In genomic region chr6:34696739-34697543, GRCh38 we compare ENCODE assay signal across 1 cellular context.
TF ChIP-seq lines count a peak whose summit lies in the region.

TSS of gene ILRUN (minus strand) at chr6:34696767. CDS start at chr6:34696603, 164 bp downstream.

TF ChIP-seq in HEK293, 187 proteins besides CTCF, POLR2A, EP300 and RAD21 (continued from another document and continues in another):
- no peak for TF ChIP-seq ZNF449 (tag by site-specific recombination; IDR thresholded peaks at IDR 0.05)
- TF ChIP-seq ZNF596 (tag by site-specific recombination; IDR thresholded peaks at IDR 0.05): peak; percentile 50; the same call in 1 of the 2 replicates
- TF ChIP-seq KLF9 (tag by site-specific recombination; IDR thresholded peaks at IDR 0.05; ENCODE audit: low read depth): peak; percentile 71
- no peak for TF ChIP-seq ZNF560 (tag by site-specific recombination; IDR thresholded peaks at IDR 0.05; ENCODE audit: borderline replicate concordance)
- peak; percentile 72; the same call in 1 of the 2 replicates for TF ChIP-seq ZNF398 (tag by site-specific recombination; IDR thresholded peaks at IDR 0.05)
- TF ChIP-seq ZNF155 (tag by site-specific recombination; IDR thresholded peaks at IDR 0.05): no peak
- no peak for TF ChIP-seq ZNF391 (tag by site-specific recombination; IDR thresholded peaks at IDR 0.05; ENCODE audit: borderline replicate concordance, low read depth)
- no peak for TF ChIP-seq GLI2 (tag by site-specific recombination; IDR thresholded peaks at IDR 0.05; ENCODE audit: borderline replicate concordance, low read depth)
- no peak for TF ChIP-seq ZNF701 (tag by site-specific recombination; IDR thresholded peaks at IDR 0.05)
- TF ChIP-seq ZNF132 (tag by site-specific recombination; IDR thresholded peaks at IDR 0.05; ENCODE audit: borderline replicate concordance): no peak
- peak; percentile 86 for TF ChIP-seq ZFHX2 (tag by site-specific recombination; conservative IDR thresholded peaks at IDR 0.05)
- TF ChIP-seq SP2 (tag by site-specific recombination; IDR thresholded peaks at IDR 0.05): peak; percentile 84
- no peak for TF ChIP-seq HIC1 (tag by site-specific recombination; IDR thresholded peaks at IDR 0.05)
- peak; percentile 86 for TF ChIP-seq KLF1 (tag by site-specific recombination; IDR thresholded peaks at IDR 0.05)
- TF ChIP-seq ZNF148 (tag by site-specific recombination; IDR thresholded peaks at IDR 0.05; ENCODE audit: borderline replicate concordance): no peak
- no peak for TF ChIP-seq ZNF555 (tag by site-specific recombination; conservative IDR thresholded peaks at IDR 0.05)
- TF ChIP-seq ZNF785 (tag by site-specific recombination; IDR thresholded peaks at IDR 0.05): peak; percentile 19; the same call in 1 of the 2 replicates
- TF ChIP-seq ZBTB6 (tag by site-specific recombination; IDR thresholded peaks at IDR 0.05): peak; percentile 98
- peak; percentile 75 for TF ChIP-seq FEZF1 (tag by site-specific recombination; IDR thresholded peaks at IDR 0.05)
- TF ChIP-seq AEBP2 (tag by site-specific recombination; IDR thresholded peaks at IDR 0.05; ENCODE audit: borderline replicate concordance): no peak
- peak; percentile 0; the same call in 1 of the 2 replicates for TF ChIP-seq ZNF335 (tag by site-specific recombination; conservative IDR thresholded peaks at IDR 0.05)
- TF ChIP-seq ZNF621 (tag by site-specific recombination; IDR thresholded peaks at IDR 0.05): no peak
- no peak for TF ChIP-seq TRIM28 (IDR thresholded peaks at IDR 0.05; ENCODE audit: borderline replicate concordance, low read length)
- TF ChIP-seq PRDM2 (tag by site-specific recombination; IDR thresholded peaks at IDR 0.05; ENCODE audit: borderline replicate concordance): no peak
- TF ChIP-seq ZNF146 (tag by site-specific recombination; IDR thresholded peaks at IDR 0.05): no peak
- peak; percentile 100 for TF ChIP-seq ZNF629 (tag by site-specific recombination; IDR thresholded peaks at IDR 0.05)
- TF ChIP-seq ZNF837 (tag by site-specific recombination; IDR thresholded peaks at IDR 0.05): no peak
- TF ChIP-seq ZNF16 (tag by site-specific recombination; IDR thresholded peaks at IDR 0.05; ENCODE audit: low read depth): no peak
- TF ChIP-seq ZNF558 (tag by site-specific recombination; IDR thresholded peaks at IDR 0.05): no peak
- no peak for TF ChIP-seq ZNF843 (tag by site-specific recombination; IDR thresholded peaks at IDR 0.05)
- TF ChIP-seq ZNF280C (tag by site-specific recombination; IDR thresholded peaks at IDR 0.05): no peak
- no peak for TF ChIP-seq ZBTB11 (tag by site-specific recombination; conservative IDR thresholded peaks at IDR 0.05; ENCODE audit: low read depth)
- TF ChIP-seq ZNF121 (tag by site-specific recombination; IDR thresholded peaks at IDR 0.05): no peak
